1 cellular context compared by ENCODE assay signal in the genomic region with DNA sequence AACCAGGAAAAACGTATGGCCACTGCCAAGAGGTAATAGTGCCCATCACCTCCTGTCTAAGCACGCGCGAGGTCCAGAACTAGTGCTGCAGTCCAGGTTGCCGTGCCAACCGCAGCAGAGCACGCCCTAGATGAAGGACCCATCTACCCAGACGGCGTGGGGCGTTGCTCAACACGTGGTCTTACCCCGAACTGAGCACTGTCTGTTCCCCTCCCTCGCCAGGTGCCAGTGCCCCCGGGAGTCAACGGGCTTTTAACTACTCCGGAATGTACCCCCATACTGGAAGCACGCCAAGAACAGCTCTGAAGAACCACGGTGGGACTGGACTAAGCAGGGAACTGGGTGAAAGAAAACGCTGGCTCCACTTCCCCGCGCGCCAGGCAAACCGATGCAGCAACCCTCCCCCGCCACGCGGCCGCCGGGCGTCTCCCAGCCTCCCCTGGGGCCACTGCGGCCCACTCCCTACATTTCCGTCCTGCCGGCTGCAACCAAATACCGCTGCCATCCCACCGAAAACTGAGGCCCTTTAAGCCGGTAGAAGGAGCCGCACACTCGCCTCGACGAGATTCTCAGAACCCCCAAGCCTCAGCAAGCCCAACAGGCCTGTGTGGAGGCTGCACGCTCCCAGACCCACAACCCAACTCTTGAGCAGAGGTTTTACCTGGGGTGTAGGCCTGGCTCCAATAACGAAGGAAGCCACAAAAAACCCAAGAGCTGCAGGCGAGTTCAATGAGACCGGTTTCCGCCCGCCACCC.
A peak's percentile ranks its signal among the peaks of the same experiment; 100 is the strongest.
TF ChIP-seq lines count a peak whose summit lies in the region.

Gene HSPA8, minus strand, starts transcription at position 734 of the 755 bp plus-strand sequence. CDS start 812 bp downstream, outside the sequence.

TF ChIP-seq in K562, 482 proteins besides CTCF, POLR2A, EP300 and RAD21 (continued from another document and continues in another):
- TF ChIP-seq SPI1 (IDR thresholded peaks at IDR 0.05; ENCODE audit: borderline replicate concordance, low read depth, low read length) (no peak), ZNF311 (CRISPR knock-in tag; IDR thresholded peaks at IDR 0.05) (no peak), ZNF583 (CRISPR knock-in tag; IDR thresholded peaks at IDR 0.05) (no peak), ZKSCAN1 (IDR thresholded peaks at IDR 0.05; ENCODE audit: low read depth, low read length) (no peak; the same call in 1 of the 2 replicates), TAF9B (IDR thresholded peaks at IDR 0.05; ENCODE audit: partially characterized antibody) (peak; percentile 65), ZNF592 (IDR thresholded peaks at IDR 0.05) (no peak), ZNF780A (CRISPR knock-in tag; IDR thresholded peaks at IDR 0.05) (no peak), ZBTB8A (IDR thresholded peaks at IDR 0.05; ENCODE audit: partially characterized antibody) (no peak), NBN (IDR thresholded peaks at IDR 0.05; ENCODE audit: low read depth) (no peak), UBTF (IDR thresholded peaks at IDR 0.05; ENCODE audit: borderline replicate concordance in 1 of 2, low read depth in 2 of 2, low read length in 2 of 2) (no peak), RCOR1 (IDR thresholded peaks at IDR 0.05; ENCODE audit: borderline replicate concordance in 1 of 2, low read depth in 2 of 2, low read length in 2 of 2) (no peak), HNRNPK (IDR thresholded peaks at IDR 0.05; ENCODE audit: low read depth, low read length, poor library complexity, severe bottlenecking) (no peak), TBP (optimal IDR thresholded peaks at IDR 0.05; ENCODE audit: low read depth, low read length) (no peak), L3MBTL2 (IDR thresholded peaks at IDR 0.05) (no peak), ZNF217 (CRISPR knock-in tag; IDR thresholded peaks at IDR 0.05) (no peak), ZFX (CRISPR knock-in tag; IDR thresholded peaks at IDR 0.05) (peak; percentile 60), ZNF551 (CRISPR knock-in tag; IDR thresholded peaks at IDR 0.05) (no peak), MAZ (CRISPR knock-in tag; conservative IDR thresholded peaks at IDR 0.05 in 1 of 2, IDR thresholded peaks at IDR 0.05 in 1 of 2) (no peak), ZNF174 (CRISPR knock-in tag; IDR thresholded peaks at IDR 0.05) (no peak), MYC (IDR thresholded peaks at IDR 0.05; ENCODE audit: low read depth, low read length) (no peak; the same call in 1 of the 2 replicates), MYC (CRISPR knock-in tag; IDR thresholded peaks at IDR 0.05; ENCODE audit: borderline replicate concordance, low read depth) (peak; percentile 81; the same call in 1 of the 2 replicates), SP2 (IDR thresholded peaks at IDR 0.05; ENCODE audit: extremely low read depth, low read depth, low read length, poor library complexity, severe bottlenecking) (no peak), ZNF696 (CRISPR knock-in tag; conservative IDR thresholded peaks at IDR 0.05) (no peak), DIDO1 (tag; IDR thresholded peaks at IDR 0.05; ENCODE audit: low read depth) (no peak), ZFP91 (CRISPR knock-in tag; IDR thresholded peaks at IDR 0.05) (no peak), PBX2 (CRISPR knock-in tag; IDR thresholded peaks at IDR 0.05; ENCODE audit: low read depth) (no peak), PBX2 (tag; conservative IDR thresholded peaks at IDR 0.05; ENCODE audit: low read depth) (no peak), ZNF445 (CRISPR knock-in tag; IDR thresholded peaks at IDR 0.05; ENCODE audit: low read depth) (no peak), HSF4 (CRISPR knock-in tag; IDR thresholded peaks at IDR 0.05; ENCODE audit: borderline replicate concordance) (no peak), MCM5 (IDR thresholded peaks at IDR 0.05; ENCODE audit: low read depth) (no peak), FIP1L1 (IDR thresholded peaks at IDR 0.05; ENCODE audit: low read depth, low read length, poor library complexity, severe bottlenecking) (no peak), MYBL2 (IDR thresholded peaks at IDR 0.05; ENCODE audit: low read depth) (no peak), MYBL2 (CRISPR knock-in tag; IDR thresholded peaks at IDR 0.05; ENCODE audit: borderline replicate concordance) (no peak)
- TF ChIP-seq, protein P1, sequence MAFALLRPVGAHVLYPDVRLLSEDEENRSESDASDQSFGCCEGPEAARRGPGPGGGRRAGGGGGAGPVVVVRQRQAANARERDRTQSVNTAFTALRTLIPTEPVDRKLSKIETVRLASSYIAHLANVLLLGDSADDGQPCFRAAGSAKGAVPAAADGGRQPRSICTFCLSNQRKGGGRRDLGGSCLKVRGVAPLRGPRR (CRISPR knock-in tag; IDR thresholded peaks at IDR 0.05), result no peak
- TF ChIP-seq, protein P2, sequence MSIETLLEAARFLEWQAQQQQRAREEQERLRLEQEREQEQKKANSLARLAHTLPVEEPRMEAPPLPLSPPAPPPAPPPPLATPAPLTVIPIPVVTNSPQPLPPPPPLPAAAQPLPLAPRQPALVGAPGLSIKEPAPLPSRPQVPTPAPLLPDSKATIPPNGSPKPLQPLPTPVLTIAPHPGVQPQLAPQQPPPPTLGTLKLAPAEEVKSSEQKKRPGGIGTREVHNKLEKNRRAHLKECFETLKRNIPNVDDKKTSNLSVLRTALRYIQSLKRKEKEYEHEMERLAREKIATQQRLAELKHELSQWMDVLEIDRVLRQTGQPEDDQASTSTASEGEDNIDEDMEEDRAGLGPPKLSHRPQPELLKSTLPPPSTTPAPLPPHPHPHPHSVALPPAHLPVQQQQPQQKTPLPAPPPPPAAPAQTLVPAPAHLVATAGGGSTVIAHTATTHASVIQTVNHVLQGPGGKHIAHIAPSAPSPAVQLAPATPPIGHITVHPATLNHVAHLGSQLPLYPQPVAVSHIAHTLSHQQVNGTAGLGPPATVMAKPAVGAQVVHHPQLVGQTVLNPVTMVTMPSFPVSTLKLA (conservative IDR thresholded peaks at IDR 0.05), result peak; percentile 83 to 89
- TF ChIP-seq, protein P3, sequence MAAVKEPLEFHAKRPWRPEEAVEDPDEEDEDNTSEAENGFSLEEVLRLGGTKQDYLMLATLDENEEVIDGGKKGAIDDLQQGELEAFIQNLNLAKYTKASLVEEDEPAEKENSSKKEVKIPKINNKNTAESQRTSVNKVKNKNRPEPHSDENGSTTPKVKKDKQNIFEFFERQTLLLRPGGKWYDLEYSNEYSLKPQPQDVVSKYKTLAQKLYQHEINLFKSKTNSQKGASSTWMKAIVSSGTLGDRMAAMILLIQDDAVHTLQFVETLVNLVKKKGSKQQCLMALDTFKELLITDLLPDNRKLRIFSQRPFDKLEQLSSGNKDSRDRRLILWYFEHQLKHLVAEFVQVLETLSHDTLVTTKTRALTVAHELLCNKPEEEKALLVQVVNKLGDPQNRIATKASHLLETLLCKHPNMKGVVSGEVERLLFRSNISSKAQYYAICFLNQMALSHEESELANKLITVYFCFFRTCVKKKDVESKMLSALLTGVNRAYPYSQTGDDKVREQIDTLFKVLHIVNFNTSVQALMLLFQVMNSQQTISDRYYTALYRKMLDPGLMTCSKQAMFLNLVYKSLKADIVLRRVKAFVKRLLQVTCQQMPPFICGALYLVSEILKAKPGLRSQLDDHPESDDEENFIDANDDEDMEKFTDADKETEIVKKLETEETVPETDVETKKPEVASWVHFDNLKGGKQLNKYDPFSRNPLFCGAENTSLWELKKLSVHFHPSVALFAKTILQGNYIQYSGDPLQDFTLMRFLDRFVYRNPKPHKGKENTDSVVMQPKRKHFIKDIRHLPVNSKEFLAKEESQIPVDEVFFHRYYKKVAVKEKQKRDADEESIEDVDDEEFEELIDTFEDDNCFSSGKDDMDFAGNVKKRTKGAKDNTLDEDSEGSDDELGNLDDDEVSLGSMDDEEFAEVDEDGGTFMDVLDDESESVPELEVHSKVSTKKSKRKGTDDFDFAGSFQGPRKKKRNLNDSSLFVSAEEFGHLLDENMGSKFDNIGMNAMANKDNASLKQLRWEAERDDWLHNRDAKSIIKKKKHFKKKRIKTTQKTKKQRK (IDR thresholded peaks at IDR 0.05; ENCODE audit: borderline replicate concordance, low read depth, low read length), result no peak
- TF ChIP-seq, protein P4, sequence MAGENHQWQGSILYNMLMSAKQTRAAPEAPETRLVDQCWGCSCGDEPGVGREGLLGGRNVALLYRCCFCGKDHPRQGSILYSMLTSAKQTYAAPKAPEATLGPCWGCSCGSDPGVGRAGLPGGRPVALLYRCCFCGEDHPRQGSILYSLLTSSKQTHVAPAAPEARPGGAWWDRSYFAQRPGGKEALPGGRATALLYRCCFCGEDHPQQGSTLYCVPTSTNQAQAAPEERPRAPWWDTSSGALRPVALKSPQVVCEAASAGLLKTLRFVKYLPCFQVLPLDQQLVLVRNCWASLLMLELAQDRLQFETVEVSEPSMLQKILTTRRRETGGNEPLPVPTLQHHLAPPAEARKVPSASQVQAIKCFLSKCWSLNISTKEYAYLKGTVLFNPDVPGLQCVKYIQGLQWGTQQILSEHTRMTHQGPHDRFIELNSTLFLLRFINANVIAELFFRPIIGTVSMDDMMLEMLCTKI (IDR thresholded peaks at IDR 0.05; ENCODE audit: partially characterized antibody), result no peak
- TF ChIP-seq, protein P5, sequence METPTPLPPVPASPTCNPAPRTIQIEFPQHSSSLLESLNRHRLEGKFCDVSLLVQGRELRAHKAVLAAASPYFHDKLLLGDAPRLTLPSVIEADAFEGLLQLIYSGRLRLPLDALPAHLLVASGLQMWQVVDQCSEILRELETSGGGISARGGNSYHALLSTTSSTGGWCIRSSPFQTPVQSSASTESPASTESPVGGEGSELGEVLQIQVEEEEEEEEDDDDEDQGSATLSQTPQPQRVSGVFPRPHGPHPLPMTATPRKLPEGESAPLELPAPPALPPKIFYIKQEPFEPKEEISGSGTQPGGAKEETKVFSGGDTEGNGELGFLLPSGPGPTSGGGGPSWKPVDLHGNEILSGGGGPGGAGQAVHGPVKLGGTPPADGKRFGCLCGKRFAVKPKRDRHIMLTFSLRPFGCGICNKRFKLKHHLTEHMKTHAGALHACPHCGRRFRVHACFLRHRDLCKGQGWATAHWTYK (CRISPR knock-in tag; IDR thresholded peaks at IDR 0.05), result peak; percentile 48; the same call in 1 of the 2 replicates
